8 cellular contexts compared by ENCODE assay signal in the genomic region with DNA sequence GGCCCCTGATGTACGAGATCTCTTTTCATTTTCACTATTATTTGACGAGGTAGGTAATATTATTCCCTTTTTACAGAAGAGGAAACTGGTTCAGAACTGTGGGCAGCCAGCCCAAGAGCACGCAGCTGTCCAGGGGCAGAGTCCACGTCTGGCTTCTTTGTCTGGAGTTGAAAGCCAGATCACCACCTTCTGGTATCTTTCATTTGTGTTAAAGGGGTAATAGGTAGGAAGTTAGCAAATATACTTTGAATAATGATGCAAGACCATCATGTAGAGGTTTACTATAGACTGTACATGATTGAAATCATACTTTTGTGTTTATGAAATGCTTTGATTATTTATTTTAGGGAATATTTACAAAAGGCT.
DNase-seq lines count a peak whose midpoint lies in the region; TF ChIP-seq lines count a peak whose summit lies in the region.

No MANE protein-coding gene starts in this region.

- no peak overlapping the region for H3K4me3 ChIP-seq in BLaER1 treated with 17β-estradiol and CSF1 and Interleukin-3, amounts not matched to agents 10 nM and 100 nM
- H3K4me3 ChIP-seq in choroid plexus epithelial cell (ENCODE audit: low read depth, low read length) (no peak overlapping the region), muscle layer of colon (ENCODE audit: low read depth in 1 of 2, low read length in 2 of 2) (peak overlapping the region in 1 of 2 donors; percentile 49)

- peaks cover 0 to 56% (median 0%) of the 10 kb centered on the region in 11 experiments; a peak in 3 of 22 replicates for H4K20me1 ChIP-seq in BLaER1 treated with 17β-estradiol and CSF1 and Interleukin-3, amounts not matched to agents 10 nM and 100 nM

- H3K27me3 ChIP-seq in BLaER1 treated with 17β-estradiol and CSF1 and Interleukin-3, amounts not matched to agents 10 nM and 100 nM, result no peaks in the 10 kb centered on the region
- no peaks in the 10 kb centered on the region for H3K27me3 ChIP-seq in muscle layer of colon (ENCODE audit: control insufficient read depth in 1 of 2, insufficient read depth in 2 of 2, low read length in 2 of 2)

- H3K4me2 ChIP-seq in BLaER1 treated with 17β-estradiol and CSF1 and Interleukin-3, amounts not matched to agents 10 nM and 100 nM, result peak overlapping the region in 7 of 11 experiments; percentile 2 to 78 (median 52); a peak in 11 of 22 replicates

- no peaks in the 10 kb centered on the region for H3K9me3 ChIP-seq in BLaER1 treated with 17β-estradiol and CSF1 and Interleukin-3, amounts not matched to agents 10 nM and 100 nM (replicated peaks in 1 of 11)
- no peaks in the 10 kb centered on the region for H3K9me3 ChIP-seq in muscle layer of colon (ENCODE audit: low read length)

- peak overlapping the region in 2 of 11 experiments; percentile 2 to 60; a peak in 3 of 22 replicates for H3K9ac ChIP-seq in BLaER1 treated with 17β-estradiol and CSF1 and Interleukin-3, amounts not matched to agents 10 nM and 100 nM
- peak overlapping the region; percentile 16 for H3K9ac ChIP-seq in muscle layer of colon (ENCODE audit: low read length)

- H3K4me1 ChIP-seq in BLaER1 treated with 17β-estradiol and CSF1 and Interleukin-3, amounts not matched to agents 10 nM and 100 nM, result peaks cover 0 to 65% (median 35%) of the 10 kb centered on the region in 10 experiments; a peak in 16 of 20 replicates
- peaks cover 27% of the 10 kb centered on the region for H3K4me1 ChIP-seq in muscle layer of colon (ENCODE audit: insufficient read depth, low read length)

- peak overlapping the region in 6 of 11 experiments; percentile 1 to 48 (median 12); a peak in 4 of 22 replicates for H3K27ac ChIP-seq in BLaER1 treated with 17β-estradiol and CSF1 and Interleukin-3, amounts not matched to agents 10 nM and 100 nM
- H3K27ac ChIP-seq in muscle layer of colon (ENCODE audit: low read depth, low read length), result peak overlapping the region; percentile 65

- TF ChIP-seq CTCF in choroid plexus epithelial cell (conservative IDR thresholded peaks at IDR 0.05; ENCODE audit: low read depth, low read length), result no peak
- TF ChIP-seq CTCF in GM10266 (IDR thresholded peaks at IDR 0.05; ENCODE audit: control insufficient read depth, insufficient read depth, low read depth, missing control alignments), result no peak

- DNase-seq in M059J (ENCODE audit: low read depth), result peak; percentile 45
- peak; percentile 57 for DNase-seq in choroid plexus epithelial cell (ENCODE audit: low read depth)
- no peak for DNase-seq in GM10266 (ENCODE audit: extremely low spot score)
- DNase-seq in NCI-H524 treated with DMSO at 0.1 percent for 48 hours (lab: John Stamatoyannopoulos, UW), result no peak
- no peak for DNase-seq in germinal center (ENCODE audit: low spot score)
- DNase-seq in activated gamma-delta T cell (lab: John Stamatoyannopoulos, UW), result no peak

- H3K36me3 ChIP-seq in BLaER1 treated with 17β-estradiol and CSF1 and Interleukin-3, amounts not matched to agents 10 nM and 100 nM, result peaks cover 0 to 44% (median 0%) of the 10 kb centered on the region in 11 experiments; a peak in 7 of 22 replicates
- H3K36me3 ChIP-seq in muscle layer of colon (ENCODE audit: insufficient read depth, low read length), result no peaks in the 10 kb centered on the region

Comparison
In these comparisons a context has a peak if more than half of its experiments do, and no peak if none do; other contexts are left out.
1. DNase-seq: peak in M059J (single experiment) and choroid plexus epithelial cell (single experiment); none in GM10266 (single experiment), NCI-H524 treated with DMSO at 0.1 percent for 48 hours (single experiment), germinal center (single experiment) and activated gamma-delta T cell (single experiment).